Comparison of ENCODE assay signal across 36 cellular contexts in genomic region chr4:2432004-2432403, GRCh38. TPM values are rescaled to one million over a fixed set of nuclear protein-coding genes. Genes with fewer than 3 reads are reported as not detected.
"Had no signal": no experiment of that assay in that cellular context is flagged by ENCODE, and none has a peak within 500 bp of the region (broad histone marks: within the 10 kb centered on the region; RNA-seq: fewer than 3 reads in every experiment).

No MANE protein-coding gene starts in this region.

- H3K27me3 Mint-ChIP-seq: activated CD4-positive, alpha-beta T cell treated with anti-CD3 and anti-CD28 coated beads for 36 hours; activated CD4-positive, alpha-beta T cell treated with anti-CD3 and anti-CD28 coated beads, Interleukin-2, amount 10 ng/mL, durations not matched to agents 7 days and 5 days; activated CD8-positive, alpha-beta memory T cell treated with anti-CD3 and anti-CD28 coated beads, Interleukin-2, amount 10 ng/mL, durations not matched to agents 7 days and 5 days; activated naive CD4-positive, alpha-beta T cell treated with anti-CD3 and anti-CD28 coated beads, Interleukin-2, amount 50 U/mL, for 24 hours; activated naive CD8-positive, alpha-beta T cell; activated naive CD8-positive, alpha-beta T cell treated with anti-CD3 and anti-CD28 coated beads, Interleukin-2, amount 50 U/mL, for 24 hours; activated T-cell treated with anti-CD3 and anti-CD28 coated beads, Interleukin-2, amount 50 U/mL, for 24 hours had no signal

- H3K27me3 ChIP-seq: ascending aorta, cardiac muscle cell had no signal

- H3K36me3 ChIP-seq: ascending aorta, cardiac muscle cell had no signal

- H3K27ac ChIP-seq: ascending aorta, cardiac muscle cell, VCaP had no signal

- H3K36me3 Mint-ChIP-seq: activated CD8-positive, alpha-beta memory T cell treated with anti-CD3 and anti-CD28 coated beads, Interleukin-2, amount 10 ng/mL, durations not matched to agents 7 days and 5 days; activated naive CD4-positive, alpha-beta T cell treated with anti-CD3 and anti-CD28 coated beads, Interleukin-2, amount 10 ng/mL, durations not matched to agents 7 days and 5 days; activated naive CD4-positive, alpha-beta T cell treated with anti-CD3 and anti-CD28 coated beads, Interleukin-2, amount 50 U/mL, for 24 hours; activated naive CD8-positive, alpha-beta T cell; activated naive CD8-positive, alpha-beta T cell treated with anti-CD3 and anti-CD28 coated beads, Interleukin-2, amount 10 ng/mL, durations not matched to agents 7 days and 5 days; brain had no signal

- FAIRE-seq: bronchial epithelial cell, TTC549 had no signal

- H3K4me3 Mint-ChIP-seq: activated CD4-positive, alpha-beta memory T cell treated with anti-CD3 and anti-CD28 coated beads, Interleukin-2, amount 10 ng/mL, durations not matched to agents 7 days and 5 days; activated CD4-positive, alpha-beta T cell treated with anti-CD3 and anti-CD28 coated beads for 36 hours; activated CD4-positive, alpha-beta T cell treated with anti-CD3 and anti-CD28 coated beads, Interleukin-2, amount 10 ng/mL, durations not matched to agents 7 days and 5 days; activated CD8-positive, alpha-beta memory T cell treated with anti-CD3 and anti-CD28 coated beads, Interleukin-2, amount 10 ng/mL, durations not matched to agents 7 days and 5 days; activated CD8-positive, alpha-beta T cell treated with anti-CD3 and anti-CD28 coated beads, Interleukin-2, amount 10 ng/mL, durations not matched to agents 7 days and 5 days; activated naive CD4-positive, alpha-beta T cell treated with anti-CD3 and anti-CD28 coated beads, Interleukin-2, amount 10 ng/mL, durations not matched to agents 7 days and 5 days; activated naive CD4-positive, alpha-beta T cell treated with anti-CD3 and anti-CD28 coated beads, Interleukin-2, amount 50 U/mL, for 24 hours; activated naive CD8-positive, alpha-beta T cell; activated naive CD8-positive, alpha-beta T cell treated with anti-CD3 and anti-CD28 coated beads, Interleukin-2, amount 10 ng/mL, durations not matched to agents 7 days and 5 days; activated naive CD8-positive, alpha-beta T cell treated with anti-CD3 and anti-CD28 coated beads, Interleukin-2, amount 50 U/mL, for 24 hours; activated T-cell treated with anti-CD3 and anti-CD28 coated beads, Interleukin-2, amount 50 U/mL, for 24 hours; brain; central memory CD8-positive, alpha-beta T cell; T-helper 1 cell treated with Interleukin-12 subunit alpha and Interleukin-12 subunit beta and Interleukin-4 antibody, amounts not matched to agents 30 μg/mL and 1 μg/mL, for 36 hours; T-helper 2 cell treated with Interferon-gamma antibody and Interleukin-4, amounts not matched to agents 5 μg/mL and 100 μg/mL, for 36 hours had no signal

- ATAC-seq: activated CD4-positive, alpha-beta T cell treated with anti-CD3 and anti-CD28 coated beads for 36 hours; activated CD4-positive, CD25-positive, alpha-beta regulatory T cell treated with anti-CD3 and anti-CD28 coated beads, Interleukin-2, amount 50 U/mL, for 24 hours; activated CD8-positive, alpha-beta memory T cell treated with anti-CD3 and anti-CD28 coated beads, Interleukin-2, amount 10 ng/mL, durations not matched to agents 7 days and 5 days; activated CD8-positive, alpha-beta T cell treated with anti-CD3 and anti-CD28 coated beads, Interleukin-2, amount 10 ng/mL, durations not matched to agents 7 days and 5 days; activated naive CD8-positive, alpha-beta T cell treated with anti-CD3 and anti-CD28 coated beads, Interleukin-2, amount 50 U/mL, for 24 hours had no signal

- H3K9me3 ChIP-seq: ascending aorta had no signal

- H3K4me1 Mint-ChIP-seq: activated CD4-positive, alpha-beta memory T cell treated with anti-CD3 and anti-CD28 coated beads, Interleukin-2, amount 10 ng/mL, durations not matched to agents 7 days and 5 days; activated CD4-positive, alpha-beta T cell treated with anti-CD3 and anti-CD28 coated beads for 36 hours; activated CD4-positive, alpha-beta T cell treated with anti-CD3 and anti-CD28 coated beads, Interleukin-2, amount 10 ng/mL, durations not matched to agents 7 days and 5 days; activated CD8-positive, alpha-beta memory T cell treated with anti-CD3 and anti-CD28 coated beads, Interleukin-2, amount 10 ng/mL, durations not matched to agents 7 days and 5 days; activated naive CD4-positive, alpha-beta T cell treated with anti-CD3 and anti-CD28 coated beads, Interleukin-2, amount 10 ng/mL, durations not matched to agents 7 days and 5 days; activated naive CD4-positive, alpha-beta T cell treated with anti-CD3 and anti-CD28 coated beads, Interleukin-2, amount 50 U/mL, for 24 hours; activated naive CD8-positive, alpha-beta T cell treated with anti-CD3 and anti-CD28 coated beads, Interleukin-2, amount 10 ng/mL, durations not matched to agents 7 days and 5 days; activated naive CD8-positive, alpha-beta T cell treated with anti-CD3 and anti-CD28 coated beads, Interleukin-2, amount 50 U/mL, for 24 hours had no signal

- H3K27ac Mint-ChIP-seq: activated CD4-positive, alpha-beta memory T cell treated with anti-CD3 and anti-CD28 coated beads, Interleukin-2, amount 10 ng/mL, durations not matched to agents 7 days and 5 days; activated CD4-positive, alpha-beta T cell treated with anti-CD3 and anti-CD28 coated beads for 36 hours; activated CD4-positive, alpha-beta T cell treated with anti-CD3 and anti-CD28 coated beads, Interleukin-2, amount 10 ng/mL, durations not matched to agents 7 days and 5 days; activated CD8-positive, alpha-beta memory T cell treated with anti-CD3 and anti-CD28 coated beads, Interleukin-2, amount 10 ng/mL, durations not matched to agents 7 days and 5 days; activated CD8-positive, alpha-beta T cell treated with anti-CD3 and anti-CD28 coated beads, Interleukin-2, amount 10 ng/mL, durations not matched to agents 7 days and 5 days; activated naive CD4-positive, alpha-beta T cell treated with anti-CD3 and anti-CD28 coated beads, Interleukin-2, amount 10 ng/mL, durations not matched to agents 7 days and 5 days; activated naive CD4-positive, alpha-beta T cell treated with anti-CD3 and anti-CD28 coated beads, Interleukin-2, amount 50 U/mL, for 24 hours; activated naive CD8-positive, alpha-beta T cell; activated naive CD8-positive, alpha-beta T cell treated with anti-CD3 and anti-CD28 coated beads, Interleukin-2, amount 10 ng/mL, durations not matched to agents 7 days and 5 days; activated naive CD8-positive, alpha-beta T cell treated with anti-CD3 and anti-CD28 coated beads, Interleukin-2, amount 50 U/mL, for 24 hours; activated T-cell treated with anti-CD3 and anti-CD28 coated beads, Interleukin-2, amount 50 U/mL, for 24 hours; activated T-helper 2 cell treated with anti-CD3 and anti-CD28 coated beads, Interferon-gamma antibody, Interleukin-2, Interleukin-4, amounts not matched to agents 10 μg/mL and 5 μg/mL and 100 μg/mL, durations not matched to agents 14 hours and 24 hours and 36 hours; brain; T-helper 1 cell treated with Interleukin-12 subunit alpha and Interleukin-12 subunit beta and Interleukin-4 antibody, amounts not matched to agents 30 μg/mL and 1 μg/mL, for 36 hours; T-helper 2 cell treated with Interferon-gamma antibody and Interleukin-4, amounts not matched to agents 5 μg/mL and 100 μg/mL, for 36 hours had no signal

- H3K9me3 Mint-ChIP-seq: activated CD4-positive, alpha-beta memory T cell treated with anti-CD3 and anti-CD28 coated beads, Interleukin-2, amount 10 ng/mL, durations not matched to agents 7 days and 5 days; activated CD4-positive, alpha-beta T cell treated with anti-CD3 and anti-CD28 coated beads, Interleukin-2, amount 10 ng/mL, durations not matched to agents 7 days and 5 days; activated naive CD4-positive, alpha-beta T cell treated with anti-CD3 and anti-CD28 coated beads, Interleukin-2, amount 10 ng/mL, durations not matched to agents 7 days and 5 days; activated naive CD4-positive, alpha-beta T cell treated with anti-CD3 and anti-CD28 coated beads, Interleukin-2, amount 50 U/mL, for 24 hours; activated naive CD8-positive, alpha-beta T cell treated with anti-CD3 and anti-CD28 coated beads, Interleukin-2, amount 10 ng/mL, durations not matched to agents 7 days and 5 days; activated naive CD8-positive, alpha-beta T cell treated with anti-CD3 and anti-CD28 coated beads, Interleukin-2, amount 50 U/mL, for 24 hours; activated T-cell treated with anti-CD3 and anti-CD28 coated beads, Interleukin-2, amount 50 U/mL, for 24 hours; activated T-helper 2 cell treated with anti-CD3 and anti-CD28 coated beads, Interferon-gamma antibody, Interleukin-2, Interleukin-4, amounts not matched to agents 10 μg/mL and 5 μg/mL and 100 μg/mL, durations not matched to agents 14 hours and 24 hours and 36 hours; central memory CD8-positive, alpha-beta T cell; T-helper 1 cell treated with Interleukin-12 subunit alpha and Interleukin-12 subunit beta and Interleukin-4 antibody, amounts not matched to agents 30 μg/mL and 1 μg/mL, for 36 hours; T-helper 2 cell treated with Interferon-gamma antibody and Interleukin-4, amounts not matched to agents 5 μg/mL and 100 μg/mL, for 36 hours had no signal

- H3K4me1 ChIP-seq: ascending aorta had no signal

- H3K4me3 ChIP-seq: ascending aorta, cardiac muscle cell had no signal

- DNase-seq: activated CD4-positive, alpha-beta memory T cell treated with anti-CD3 and anti-CD28 coated beads, Interleukin-2, amount 10 ng/mL, durations not matched to agents 7 days and 5 days; activated CD4-positive, alpha-beta T cell treated with anti-CD3 and anti-CD28 coated beads for 1 hour; activated CD4-positive, alpha-beta T cell treated with anti-CD3 and anti-CD28 coated beads for 36 hours; activated CD4-positive, alpha-beta T cell treated with anti-CD3 and anti-CD28 coated beads for 48 hours; activated CD4-positive, alpha-beta T cell treated with anti-CD3 and anti-CD28 coated beads, Interleukin-2, amount 10 ng/mL, durations not matched to agents 7 days and 5 days; activated CD4-positive, alpha-beta T cell treated with anti-CD3 and anti-CD28 coated beads, Interleukin-2, amount 50 U/mL, for 48 hours; activated CD4-positive, CD25-positive, alpha-beta regulatory T cell; activated CD8-positive, alpha-beta memory T cell treated with anti-CD3 and anti-CD28 coated beads for 24 hours; activated CD8-positive, alpha-beta memory T cell treated with anti-CD3 and anti-CD28 coated beads, Interleukin-2, amount 10 ng/mL, durations not matched to agents 7 days and 5 days; activated CD8-positive, alpha-beta memory T cell treated with anti-CD3 and anti-CD28 coated beads, Interleukin-2, amount 50 U/mL, for 48 hours; activated CD8-positive, alpha-beta T cell treated with anti-CD3 and anti-CD28 coated beads, Interleukin-2, amount 10 ng/mL, durations not matched to agents 7 days and 5 days; activated effector memory CD4-positive, alpha-beta T cell treated with Interleukin-2 at 50 U/mL for 16 hours; activated gamma-delta T cell; activated naive CD4-positive, alpha-beta T cell treated with anti-CD3 and anti-CD28 coated beads, Interleukin-2, amount 10 ng/mL, durations not matched to agents 7 days and 5 days; activated naive CD4-positive, alpha-beta T cell treated with Interleukin-2 at 50 U/mL for 16 hours; activated naive CD8-positive, alpha-beta T cell treated with anti-CD3 and anti-CD28 coated beads, Interleukin-2, amount 10 ng/mL, durations not matched to agents 7 days and 5 days; activated naive CD8-positive, alpha-beta T cell treated with anti-CD3 and anti-CD28 coated beads, Interleukin-2, amount 50 U/mL, for 24 hours; activated T-cell treated with anti-CD3 and anti-CD28 coated beads, Interleukin-2, amount 50 U/mL, for 24 hours; activated T-cell treated with anti-CD3 and anti-CD28 coated beads, Interleukin-2, amount 50 U/mL, for 48 hours; cerebellar nuclear complex; T-helper 2 cell; T-helper 9 cell had no signal

RNA-seq across cellular contexts. Expression of gene CFAP99, which starts 13.2 kb away (rescaled TPM):
- total RNA-seq: activated CD4-positive, alpha-beta T cell treated with anti-CD3 and anti-CD28 coated beads, Interleukin-2, amount 10 ng/mL, durations not matched to agents 7 days and 5 days; activated CD8-positive, alpha-beta memory T cell treated with anti-CD3 and anti-CD28 coated beads, Interleukin-2, amount 10 ng/mL, durations not matched to agents 7 days and 5 days; activated CD8-positive, alpha-beta T cell treated with anti-CD3 and anti-CD28 coated beads, Interleukin-2, amount 10 ng/mL, durations not matched to agents 7 days and 5 days; activated T-helper 2 cell treated with anti-CD3 and anti-CD28 coated beads, Interferon-gamma antibody, Interleukin-2, Interleukin-4, amounts not matched to agents 10 μg/mL and 5 μg/mL and 100 μg/mL, durations not matched to agents 14 hours and 24 hours and 36 hours; ascending aorta; bronchial epithelial cell; cardiac muscle cell; chondrocyte had no signal
